In the genomic region with DNA sequence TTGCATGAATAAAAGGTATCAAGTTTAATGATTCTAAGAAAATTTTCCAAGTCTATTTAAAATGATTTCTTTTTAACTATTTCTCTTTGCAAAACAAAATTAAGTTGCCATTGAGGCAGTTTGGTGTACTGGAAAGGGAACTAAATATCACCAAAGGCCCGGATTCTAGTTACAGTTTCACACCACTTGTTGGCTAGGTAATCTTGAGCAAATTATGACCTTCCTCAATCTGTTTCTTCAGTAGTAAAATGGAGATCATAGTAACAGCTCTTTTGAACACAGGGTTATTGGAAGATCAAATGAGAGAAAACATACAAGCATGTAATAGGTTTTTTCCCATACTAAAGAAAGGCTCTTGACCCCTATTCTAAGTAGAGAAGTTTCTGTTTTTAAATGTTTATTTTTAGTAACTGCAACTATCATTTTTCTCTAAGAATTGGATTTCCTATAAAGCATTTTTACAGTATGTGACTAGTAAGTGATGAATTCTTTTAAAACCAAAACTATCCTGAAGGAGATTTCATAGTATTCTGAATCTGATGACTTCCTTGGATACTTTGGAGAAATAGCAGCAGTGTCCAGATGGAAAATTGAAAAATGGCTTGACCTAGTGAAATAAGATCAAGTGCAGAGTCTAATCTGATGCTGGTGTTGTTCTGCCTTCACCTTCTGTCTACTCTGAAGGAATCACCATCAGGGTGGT, we compare ENCODE assay signal across 1 cellular context.
TF ChIP-seq lines count a peak whose summit lies in the region.

No MANE protein-coding gene starts in this region.

TF ChIP-seq in SK-N-SH treated with all-trans-retinoic acid at 6 μM for 48 hours, 23 proteins besides CTCF, POLR2A, EP300 and RAD21 (continued from another document):
- TF ChIP-seq, protein P1, sequence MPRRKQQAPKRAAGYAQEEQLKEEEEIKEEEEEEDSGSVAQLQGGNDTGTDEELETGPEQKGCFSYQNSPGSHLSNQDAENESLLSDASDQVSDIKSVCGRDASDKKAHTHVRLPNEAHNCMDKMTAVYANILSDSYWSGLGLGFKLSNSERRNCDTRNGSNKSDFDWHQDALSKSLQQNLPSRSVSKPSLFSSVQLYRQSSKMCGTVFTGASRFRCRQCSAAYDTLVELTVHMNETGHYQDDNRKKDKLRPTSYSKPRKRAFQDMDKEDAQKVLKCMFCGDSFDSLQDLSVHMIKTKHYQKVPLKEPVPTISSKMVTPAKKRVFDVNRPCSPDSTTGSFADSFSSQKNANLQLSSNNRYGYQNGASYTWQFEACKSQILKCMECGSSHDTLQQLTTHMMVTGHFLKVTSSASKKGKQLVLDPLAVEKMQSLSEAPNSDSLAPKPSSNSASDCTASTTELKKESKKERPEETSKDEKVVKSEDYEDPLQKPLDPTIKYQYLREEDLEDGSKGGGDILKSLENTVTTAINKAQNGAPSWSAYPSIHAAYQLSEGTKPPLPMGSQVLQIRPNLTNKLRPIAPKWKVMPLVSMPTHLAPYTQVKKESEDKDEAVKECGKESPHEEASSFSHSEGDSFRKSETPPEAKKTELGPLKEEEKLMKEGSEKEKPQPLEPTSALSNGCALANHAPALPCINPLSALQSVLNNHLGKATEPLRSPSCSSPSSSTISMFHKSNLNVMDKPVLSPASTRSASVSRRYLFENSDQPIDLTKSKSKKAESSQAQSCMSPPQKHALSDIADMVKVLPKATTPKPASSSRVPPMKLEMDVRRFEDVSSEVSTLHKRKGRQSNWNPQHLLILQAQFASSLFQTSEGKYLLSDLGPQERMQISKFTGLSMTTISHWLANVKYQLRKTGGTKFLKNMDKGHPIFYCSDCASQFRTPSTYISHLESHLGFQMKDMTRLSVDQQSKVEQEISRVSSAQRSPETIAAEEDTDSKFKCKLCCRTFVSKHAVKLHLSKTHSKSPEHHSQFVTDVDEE (CRISPR knock-in tag; IDR thresholded peaks at IDR 0.05), result no peak
- no peak for TF ChIP-seq ESRRG (CRISPR knock-in tag; IDR thresholded peaks at IDR 0.05)
- no peak for TF ChIP-seq ISL1 (CRISPR knock-in tag; IDR thresholded peaks at IDR 0.05)
